ENCODE assay signal across 8 cellular contexts in genomic region chr3:53045107-53045783, GRCh38. TPM values are rescaled to one million over a fixed set of nuclear protein-coding genes. Genes with fewer than 3 reads are reported as not detected.
DNase-seq lines count a peak whose midpoint lies in the region; ATAC-seq, FAIRE-seq and TF ChIP-seq lines count a peak whose summit lies in the region.

No MANE protein-coding gene starts in this region.

- peak overlapping the region; percentile 90 for H3K27ac Mint-ChIP-seq in activated naive CD4-positive, alpha-beta T cell treated with anti-CD3 and anti-CD28 coated beads for 36 hours
- peak overlapping the region; percentile 90 for H3K27ac Mint-ChIP-seq in type B pancreatic cell

- peak overlapping the region; percentile 90 for H3K4me3 Mint-ChIP-seq in activated naive CD4-positive, alpha-beta T cell treated with anti-CD3 and anti-CD28 coated beads for 36 hours
- H3K4me3 Mint-ChIP-seq in type B pancreatic cell: peak overlapping the region; percentile 95

- no peak for FAIRE-seq in RCC 7860 (lab: Jason Lieb, UNC)

- CTCF ChIA-PET in activated naive CD4-positive, alpha-beta T cell treated with anti-CD3 and anti-CD28 coated beads for 36 hours (lab: Charles Lee): no interaction called here

- H3K4me1 Mint-ChIP-seq in activated naive CD4-positive, alpha-beta T cell treated with anti-CD3 and anti-CD28 coated beads for 36 hours (ENCODE audit: low read depth): peaks cover 46% of the 10 kb centered on the region
- peaks cover 9% of the 10 kb centered on the region for H3K4me1 Mint-ChIP-seq in type B pancreatic cell (ENCODE audit: unreplicated experiment)

- peak overlapping the region; percentile 80 for H3K27ac ChIP-seq in 22Rv1

- peak; percentile 29 for DNase-seq in RCC 7860 (ENCODE audit: low spot score)
- DNase-seq in activated naive CD4-positive, alpha-beta T cell treated with anti-CD3 and anti-CD28 coated beads for 36 hours: peak; percentile 44
- DNase-seq in germinal center (ENCODE audit: low spot score): peak; percentile 86
- peak; percentile 11 for DNase-seq in occipital lobe (lab: John Stamatoyannopoulos, UW)
- no peak for DNase-seq in type B pancreatic cell (ENCODE audit: extremely low spot score, unreplicated experiment)

- peak; percentile 59 for ATAC-seq in GM18498 (IDR thresholded peaks at IDR 0.05; ENCODE audit: unreplicated experiment)
- ATAC-seq in HG02970 (IDR thresholded peaks at IDR 0.05; ENCODE audit: low FRiP score, unreplicated experiment): peak; percentile 47

- peaks cover 3% of the 10 kb centered on the region for H3K36me3 Mint-ChIP-seq in activated naive CD4-positive, alpha-beta T cell treated with anti-CD3 and anti-CD28 coated beads for 36 hours (ENCODE audit: low read depth)
- H3K36me3 Mint-ChIP-seq in type B pancreatic cell: no peaks in the 10 kb centered on the region

- no peaks in the 10 kb centered on the region for H3K27me3 Mint-ChIP-seq in activated naive CD4-positive, alpha-beta T cell treated with anti-CD3 and anti-CD28 coated beads for 36 hours (ENCODE audit: low read depth)
- H3K27me3 Mint-ChIP-seq in type B pancreatic cell: peaks cover 40% of the 10 kb centered on the region

- H3K9me3 Mint-ChIP-seq in activated naive CD4-positive, alpha-beta T cell treated with anti-CD3 and anti-CD28 coated beads for 36 hours: no peaks in the 10 kb centered on the region
- H3K9me3 Mint-ChIP-seq in type B pancreatic cell: no peaks in the 10 kb centered on the region

- no peak for TF ChIP-seq CTCF in 22Rv1 (IDR thresholded peaks at IDR 0.05)
- no peak for TF ChIP-seq CTCF in type B pancreatic cell (conservative IDR thresholded peaks at IDR 0.05)

- intact Hi-C loops in activated naive CD4-positive, alpha-beta T cell treated with anti-CD3 and anti-CD28 coated beads for 36 hours (cut with micrococcal nuclease): loop anchor here (10.0 kb wide), 1 partner anchor 510 kb away; the partner anchor contains the start of genes NT5DC2 and UQCC5

RNA-seq across cellular contexts. Expression of gene SFMBT1, which starts 0.6 kb away (rescaled TPM):
- total RNA-seq in activated naive CD4-positive, alpha-beta T cell treated with anti-CD3 and anti-CD28 coated beads for 36 hours: 10 to 100 TPM; 15.1 to 15.4 TPM
- total RNA-seq in occipital lobe: 25.6 TPM
- 9.8 and 10.7 TPM in 2 replicates for total RNA-seq in type B pancreatic cell (ENCODE audit: low replicate concordance)
